ENCODE assay signal across 27 cellular contexts in genomic region chr5:113243349-113243664, GRCh38.
DNase-seq lines count a peak whose midpoint lies in the region; ATAC-seq, FAIRE-seq and TF ChIP-seq lines count a peak whose summit lies in the region.
"Had no signal": no experiment of that assay in that cellular context is flagged by ENCODE, and none has a peak within 500 bp of the region (broad histone marks: within the 10 kb centered on the region; RNA-seq: fewer than 3 reads in every experiment).

No MANE protein-coding gene starts in this region.

- H3K36me3 ChIP-seq in RWPE2 (ENCODE audit: low read depth), result no peaks in the 10 kb centered on the region; the same call in 1 of the 2 replicates
- H3K36me3 ChIP-seq in esophagus (ENCODE audit: control insufficient read depth in 2 of 2, insufficient read depth in 2 of 2, low read length in 1 of 2), result peaks cover 0 to 2% of the 10 kb centered on the region in 2 donors
- H3K36me3 ChIP-seq: BLaER1 treated with 17β-estradiol and CSF1 and Interleukin-3, amounts not matched to agents 10 nM and 100 nM had no signal

- no peak for TF ChIP-seq CTCF in RWPE2 (IDR thresholded peaks at IDR 0.05; ENCODE audit: poor library complexity, severe bottlenecking)

- ATAC-seq in RWPE2 (ENCODE audit: low read depth) (no peak), GM19455 (IDR thresholded peaks at IDR 0.05; ENCODE audit: unreplicated experiment) (no peak)
- ATAC-seq: A549 had no signal

- H3K27ac ChIP-seq in RWPE2 (ENCODE audit: poor library complexity, severe bottlenecking) (peak overlapping the region; percentile 31), esophagus (ENCODE audit: low read depth in 2 of 2, low read length in 1 of 2) (peak overlapping the region; percentile 9 to 50), skin epidermis (peak overlapping the region in 15 of 21 experiments; percentile 14 to 80 (median 53))
- H3K27ac ChIP-seq: A549; BLaER1 treated with 17β-estradiol and CSF1 and Interleukin-3, amounts not matched to agents 10 nM and 100 nM; PC-9; SK-N-MC had no signal

- H3K9me3 ChIP-seq in RWPE2 (ENCODE audit: severe bottlenecking) (no peaks in the 10 kb centered on the region), esophagus (ENCODE audit: control insufficient read depth in 2 of 2, insufficient read depth in 1 of 2, low read depth in 1 of 2, low read length in 1 of 2) (no peaks in the 10 kb centered on the region)

- H3K4me1 ChIP-seq in RWPE2 (ENCODE audit: insufficient read depth, poor library complexity, severe bottlenecking) (peaks cover 28% of the 10 kb centered on the region), esophagus (ENCODE audit: control insufficient read depth in 2 of 2, insufficient read depth in 2 of 2, low read length in 1 of 2) (peaks cover 5% of the 10 kb centered on the region in 2 donors)
- H3K4me1 ChIP-seq: A549 had no signal

- H3K27me3 ChIP-seq in RWPE2 (ENCODE audit: insufficient read depth, poor library complexity, severe bottlenecking) (no peaks in the 10 kb centered on the region), esophagus (ENCODE audit: control insufficient read depth in 1 of 2, insufficient read depth in 2 of 2, low read length in 2 of 2) (no peaks in the 10 kb centered on the region)
- H3K27me3 ChIP-seq: BLaER1 treated with 17β-estradiol and CSF1 and Interleukin-3, amounts not matched to agents 10 nM and 100 nM had no signal

- H3K4me3 ChIP-seq in RWPE2 (ENCODE audit: severe bottlenecking), result no peak overlapping the region
- no peak overlapping the region for H3K4me3 ChIP-seq in esophagus (ENCODE audit: low read depth in 1 of 2, low read length in 2 of 2)
- no peak overlapping the region for H3K4me3 ChIP-seq in skin epidermis
- H3K4me3 ChIP-seq: A549; BLaER1 treated with 17β-estradiol and CSF1 and Interleukin-3, amounts not matched to agents 10 nM and 100 nM; PC-9; SK-N-MC had no signal

- DNase-seq in GM19239 (ENCODE audit: insufficient read length, low spot score) (no peak), RWPE2 (ENCODE audit: low spot score) (no peak), ureter (ENCODE audit: low spot score) (no peak), SHP77 (lab: John Stamatoyannopoulos, UW) (no peak)
- DNase-seq: AML-193; CD4-positive, alpha-beta T cell; DMS53; HCEC 1CT; Karpas-422; MV-4-11; NCI-H1105; NCI-H1436 treated with DMSO at 0.1 percent for 48 hours; NCI-H1930; NCI-H2107; NCI-H524 treated with DMSO at 0.1 percent for 48 hours; NCI-H774; NK-92 treated with Interleukin-12 subunit alpha and Interleukin-12 subunit beta, amount 100 ng/mL, for 24 hours; PC-9; SHP77 treated with DMSO at 0.1 percent for 48 hours had no signal

- 62 to 74% methylated on average over 2 of the region's 2 CpGs for WGBS in esophagus, 2 donors

- FAIRE-seq in GM19239 (lab: Jason Lieb, UNC), result peak; percentile 37
- FAIRE-seq: A549, D721Med, H1 had no signal
